17 cellular contexts compared by ENCODE assay signal in the genomic region with DNA sequence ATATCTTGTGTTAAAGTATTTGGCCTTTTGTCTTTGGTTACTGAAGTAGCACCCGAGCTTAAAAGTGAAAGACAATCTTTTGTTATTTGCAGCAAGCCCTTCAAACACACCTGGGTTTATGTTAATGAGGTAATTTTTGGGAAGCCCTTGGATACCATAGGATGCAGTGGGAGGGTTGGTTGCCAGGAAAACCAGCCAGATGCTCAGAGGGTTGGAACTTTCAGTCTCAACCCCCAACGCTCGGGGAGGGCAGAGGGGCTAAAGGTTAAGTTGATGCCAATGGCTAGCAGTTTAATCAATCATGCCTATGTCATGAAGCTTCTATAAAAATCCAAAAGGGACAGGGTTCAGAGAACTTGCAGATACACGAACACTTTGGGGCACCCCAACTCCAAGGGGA. TPM values are rescaled to one million over a fixed set of nuclear protein-coding genes. Genes with fewer than 3 reads are reported as not detected.
DNase-seq lines count a peak whose midpoint lies in the region; ATAC-seq and TF ChIP-seq lines count a peak whose summit lies in the region.
"Had no signal": no experiment of that assay in that cellular context is flagged by ENCODE, and none has a peak within 500 bp of the region (broad histone marks: within the 10 kb centered on the region; RNA-seq: fewer than 3 reads in every experiment).

No MANE protein-coding gene starts in this region.

- H3K4me1 Mint-ChIP-seq in WTC11 (peaks cover 9% of the 10 kb centered on the region), osteocyte (ENCODE audit: unreplicated experiment) (no peaks in the 10 kb centered on the region)
- H3K4me1 Mint-ChIP-seq: B cell; CD4-positive, CD25-positive, alpha-beta regulatory T cell had no signal

- ATAC-seq in WTC11: peak; percentile 68; the same call in 1 of the 2 replicates
- no peak for ATAC-seq in HG03097 (IDR thresholded peaks at IDR 0.05; ENCODE audit: low FRiP score, unreplicated experiment)
- ATAC-seq: CD8-positive, alpha-beta T cell; GM12878 had no signal

- in situ Hi-C loops in ACHN (cut with HindIII; ENCODE audit: low pct_ligation_motif_present, low pct_unique_long_range_greater_than_20kb, low sequenced_read_pairs): no loop called here

- POLR2A ChIA-PET in WTC11 (lab: Charles Lee): no interaction called here

- no peak overlapping the region for H3K4me3 Mint-ChIP-seq in WTC11
- no peak overlapping the region for H3K4me3 Mint-ChIP-seq in osteocyte (ENCODE audit: unreplicated experiment)
- H3K4me3 Mint-ChIP-seq: B cell; CD4-positive, CD25-positive, alpha-beta regulatory T cell; CD8-positive, alpha-beta T cell; HFFc6 had no signal

- H3K27ac Mint-ChIP-seq in WTC11: no peak overlapping the region
- no peak overlapping the region for H3K27ac Mint-ChIP-seq in osteocyte (ENCODE audit: unreplicated experiment)
- H3K27ac Mint-ChIP-seq: B cell; CD4-positive, CD25-positive, alpha-beta regulatory T cell; CD8-positive, alpha-beta T cell; HFFc6 had no signal

- H3K27me3 Mint-ChIP-seq in WTC11 (ENCODE audit: low read depth) (peaks cover 4% of the 10 kb centered on the region), osteocyte (ENCODE audit: unreplicated experiment) (peaks cover 5% of the 10 kb centered on the region)

- CTCF ChIA-PET in WTC11 (lab: Charles Lee): interaction anchor here (1.3 kb wide), 1 partner anchor 13 kb away, joined by 3 read pairs; no protein-coding TSS in a partner anchor

- TF ChIP-seq CTCF in WTC11 (IDR thresholded peaks at IDR 0.05): no peak
- no peak for TF ChIP-seq CTCF in osteocyte (IDR thresholded peaks at IDR 0.05)

- H3K36me3 Mint-ChIP-seq in WTC11: no peaks in the 10 kb centered on the region
- no peaks in the 10 kb centered on the region for H3K36me3 Mint-ChIP-seq in osteocyte (ENCODE audit: unreplicated experiment)
- H3K36me3 Mint-ChIP-seq: CD4-positive, CD25-positive, alpha-beta regulatory T cell; CD8-positive, alpha-beta T cell had no signal

- H3K9me3 Mint-ChIP-seq in WTC11: no peaks in the 10 kb centered on the region
- H3K9me3 Mint-ChIP-seq in osteocyte (ENCODE audit: unreplicated experiment): peaks cover 4% of the 10 kb centered on the region
- H3K9me3 Mint-ChIP-seq: CD8-positive, alpha-beta T cell; HFFc6 had no signal

- DNase-seq in NCI-H748 (lab: John Stamatoyannopoulos, UW; ENCODE audit: unreplicated experiment) (peak; percentile 6), NCI-H748 treated with DMSO at 0.1 percent for 48 hours (lab: John Stamatoyannopoulos, UW) (no peak), WTC11 (ENCODE audit: low spot score) (no peak), osteocyte (ENCODE audit: extremely low spot score, unreplicated experiment) (peak; percentile 7), SKM-1 treated with dmso at 0.1 percent for 144 hours (lab: John Stamatoyannopoulos, UW; ENCODE audit: unreplicated experiment) (no peak), ACHN (no peak)
- DNase-seq: CD4-positive, CD25-positive, alpha-beta regulatory T cell; CD8-positive, alpha-beta T cell; DMS 273 treated with DMSO at 0.1 percent for 48 hours; DMS79; EL; GDM1; GOT3; HFFc6 had no signal

TF ChIP-seq in WTC11, 78 proteins besides CTCF, POLR2A, EP300 and RAD21 (continues in another document):
- no peak for TF ChIP-seq AFF4 (CRISPR knock-in tag; IDR thresholded peaks at IDR 0.05; ENCODE audit: borderline replicate concordance)
- TF ChIP-seq ZNF671 (CRISPR knock-in tag; IDR thresholded peaks at IDR 0.05): no peak
- no peak for TF ChIP-seq HMGXB4 (CRISPR knock-in tag; IDR thresholded peaks at IDR 0.05)
- TF ChIP-seq ZNF219 (CRISPR knock-in tag; IDR thresholded peaks at IDR 0.05; ENCODE audit: borderline replicate concordance): no peak
- TF ChIP-seq MXD4 (CRISPR knock-in tag; IDR thresholded peaks at IDR 0.05; ENCODE audit: borderline replicate concordance): no peak
- TF ChIP-seq SP1 (CRISPR knock-in tag; conservative IDR thresholded peaks at IDR 0.05): no peak
- TF ChIP-seq PREB (CRISPR knock-in tag; IDR thresholded peaks at IDR 0.05; ENCODE audit: borderline replicate concordance): no peak
- TF ChIP-seq CREM (CRISPR knock-in tag; IDR thresholded peaks at IDR 0.05): no peak
- TF ChIP-seq, protein P1, sequence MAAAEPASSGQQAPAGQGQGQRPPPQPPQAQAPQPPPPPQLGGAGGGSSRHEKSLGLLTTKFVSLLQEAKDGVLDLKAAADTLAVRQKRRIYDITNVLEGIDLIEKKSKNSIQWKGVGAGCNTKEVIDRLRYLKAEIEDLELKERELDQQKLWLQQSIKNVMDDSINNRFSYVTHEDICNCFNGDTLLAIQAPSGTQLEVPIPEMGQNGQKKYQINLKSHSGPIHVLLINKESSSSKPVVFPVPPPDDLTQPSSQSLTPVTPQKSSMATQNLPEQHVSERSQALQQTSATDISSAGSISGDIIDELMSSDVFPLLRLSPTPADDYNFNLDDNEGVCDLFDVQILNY (CRISPR knock-in tag; IDR thresholded peaks at IDR 0.05): no peak
- TF ChIP-seq NR1H2 (CRISPR knock-in tag; IDR thresholded peaks at IDR 0.05): no peak
- no peak for TF ChIP-seq ATF2 (CRISPR knock-in tag; IDR thresholded peaks at IDR 0.05; ENCODE audit: borderline replicate concordance, low read depth)

RNA-seq across cellular contexts. Expression of gene GPR173, which starts 17.2 kb away (rescaled TPM):
- total RNA-seq in WTC11 (2021): 7.3 to 11.0 TPM (median 9.3 TPM) in 3 replicates
- total RNA-seq in osteocyte: 12.6 and 17.3 TPM in 2 replicates
- total RNA-seq: B cell; CD4-positive, CD25-positive, alpha-beta regulatory T cell had no signal

RNA-seq across cellular contexts. Expression of gene TSPYL2, which starts 50.8 kb away (rescaled TPM):
- total RNA-seq in WTC11 (2021) (14.6 to 17.9 TPM (median 16.2 TPM) in 3 replicates), osteocyte (19.5 and 26.2 TPM in 2 replicates)

Comparison
In these comparisons a context has a peak if more than half of its experiments do, and no peak if none do; other contexts are left out.
1. DNase-seq: peak in NCI-H748 (single experiment) and osteocyte (single experiment); none in NCI-H748 treated with DMSO at 0.1 percent for 48 hours (single experiment), WTC11 (single experiment), SKM-1 treated with dmso at 0.1 percent for 144 hours (single experiment) and ACHN (single experiment).